In genomic region chr14:90849787-90850444, GRCh38 we compare ENCODE assay signal across 1 cellular context.
A peak's percentile ranks its signal among the peaks of the same experiment; 100 is the strongest.
TF ChIP-seq lines count a peak whose summit lies in the region.

No MANE protein-coding gene starts in this region.

TF ChIP-seq in K562, 482 proteins besides CTCF, POLR2A, EP300 and RAD21 (continued from another document):
- TF ChIP-seq PBX2 (CRISPR knock-in tag; IDR thresholded peaks at IDR 0.05; ENCODE audit: low read depth): no peak
- peak; percentile 40; the same call in 1 of the 2 replicates for TF ChIP-seq PBX2 (tag; conservative IDR thresholded peaks at IDR 0.05; ENCODE audit: low read depth)
- no peak for TF ChIP-seq ZNF12 (CRISPR knock-in tag; IDR thresholded peaks at IDR 0.05)
- TF ChIP-seq ZNF324 (CRISPR knock-in tag; IDR thresholded peaks at IDR 0.05): no peak
- TF ChIP-seq ZNF274 (IDR thresholded peaks at IDR 0.05; ENCODE audit: borderline replicate concordance, low read depth, low read length): no peak
- TF ChIP-seq MEIS2 (IDR thresholded peaks at IDR 0.05; ENCODE audit: partially characterized antibody): peak; percentile 12
- 0 out of 2 replicates have a peak, but pooled peaks have one; percentile 22 for TF ChIP-seq ZNF121 (CRISPR knock-in tag; conservative IDR thresholded peaks at IDR 0.05)
